17 cellular contexts compared by ENCODE assay signal in genomic region chr4:83269256-83269655, GRCh38.
"Had no signal": no experiment of that assay in that cellular context is flagged by ENCODE, and none has a peak within 500 bp of the region (broad histone marks: within the 10 kb centered on the region; RNA-seq: fewer than 3 reads in every experiment).

No MANE protein-coding gene starts in this region.

- H3K27me3 ChIP-seq: breast epithelium, right atrium auricular region, suprapubic skin had no signal

- H3K27ac ChIP-seq: breast epithelium, epithelial cell of prostate, right atrium auricular region, suprapubic skin had no signal

- H3K4me3 ChIP-seq: breast epithelium, right atrium auricular region, suprapubic skin had no signal

- DNase-seq: activated B cell treated with CpG ODN at 0.5 μM for 24 hours; activated CD4-positive, alpha-beta T cell treated with anti-CD3 and anti-CD28 coated beads for 48 hours; activated CD8-positive, alpha-beta memory T cell treated with anti-CD3 and anti-CD28 coated beads, Interleukin-2, amount 50 U/mL, for 4 hours; activated CD8-positive, alpha-beta T cell treated with anti-CD3 and anti-CD28 coated beads, Interleukin-2, amount 10 ng/mL, durations not matched to agents 7 days and 5 days; activated gamma-delta T cell treated with Interleukin-2 at 50 U/mL for 16 hours; anterior cingulate cortex; head of caudate nucleus; mesendoderm; natural killer cell; small intestine; stimulated activated CD4-positive, alpha-beta T cell treated with anti-CD3 and anti-CD28 coated beads, Interleukin-4, amount 100 ng/mL, for 4 hours; stimulated activated CD8-positive, alpha-beta memory T cell treated with anti-CD3 and anti-CD28 coated beads, Interleukin-4, amount 100 ng/mL, for 48 hours; T-helper 17 cell had no signal

- H3K36me3 ChIP-seq: breast epithelium had no signal

- H3K9me3 ChIP-seq: breast epithelium, right atrium auricular region, suprapubic skin had no signal

- H3K4me1 ChIP-seq: breast epithelium, right atrium auricular region, suprapubic skin had no signal
